21 cellular contexts compared by ENCODE assay signal in the genomic region with DNA sequence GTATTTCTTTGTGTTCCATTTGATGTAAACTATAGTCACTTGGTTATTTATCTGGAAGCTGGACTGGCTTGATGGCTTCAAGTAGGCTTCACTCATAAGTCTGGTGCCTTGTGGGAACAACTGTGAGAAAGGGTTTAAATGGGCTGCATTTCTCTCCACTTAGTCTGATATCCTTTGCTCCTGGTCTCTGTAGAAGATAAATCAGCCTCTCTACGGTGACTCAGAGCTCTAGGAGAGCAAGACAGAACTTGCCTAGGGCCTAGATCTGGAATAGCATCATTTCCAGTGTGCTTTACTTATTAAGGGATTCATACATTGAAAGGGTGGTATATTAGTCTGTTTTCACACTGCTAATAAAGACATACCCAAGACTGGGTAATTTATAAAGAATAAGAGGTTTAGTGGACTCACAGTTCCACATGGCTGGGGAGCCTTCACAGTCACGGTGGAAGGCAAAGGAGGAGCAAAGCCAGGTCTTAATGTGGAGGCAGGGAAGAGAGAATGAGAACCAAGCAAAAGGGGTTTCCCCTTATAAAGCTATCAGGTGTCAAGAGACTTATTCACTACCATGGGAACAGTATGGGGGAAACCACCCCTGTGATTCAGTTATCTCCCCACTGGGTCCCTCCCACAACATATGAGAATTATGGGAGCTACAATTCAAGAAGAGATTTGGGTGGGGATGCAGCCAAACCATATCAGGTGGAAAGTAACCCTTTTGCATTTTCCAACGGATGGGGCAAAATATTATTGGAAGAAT.
DNase-seq lines count a peak whose midpoint lies in the region; ATAC-seq and TF ChIP-seq lines count a peak whose summit lies in the region.
"Had no signal": no experiment of that assay in that cellular context is flagged by ENCODE, and none has a peak within 500 bp of the region (broad histone marks: within the 10 kb centered on the region; RNA-seq: fewer than 3 reads in every experiment).

No MANE protein-coding gene starts in this region.

- H3K4me1 ChIP-seq in adipocyte (ENCODE audit: control insufficient read depth, insufficient read depth, low read length) (no peaks in the 10 kb centered on the region), H9 (ENCODE audit: insufficient read depth, low read length) (no peaks in the 10 kb centered on the region)
- H3K4me1 ChIP-seq: left ventricle myocardium inferior, stomach, upper lobe of left lung had no signal

- H3K79me1 ChIP-seq in H9 (ENCODE audit: insufficient read depth, low read depth, low read length, poor library complexity, severe bottlenecking), result no peaks in the 10 kb centered on the region

- no peaks in the 10 kb centered on the region for H3K9me3 Mint-ChIP-seq in H9

- no peaks in the 10 kb centered on the region for H3K36me3 ChIP-seq in adipocyte (ENCODE audit: control insufficient read depth, insufficient read depth, low read length, severe bottlenecking)
- H3K36me3 ChIP-seq: HAP-1, left ventricle myocardium inferior, stomach, upper lobe of left lung had no signal

- no peak overlapping the region for H3K4ac ChIP-seq in H9 (ENCODE audit: low read depth, low read length)

- WGBS in H9 (ENCODE audit: extremely low coverage, insufficient read length, low lambda C conversion rate), result no CpG with 5 or more reads among the region's 3 CpGs

- DNase-seq in HS-5 (ENCODE audit: low read depth), result peak; percentile 11
- peak; percentile 8 for DNase-seq in adipocyte (ENCODE audit: low read depth)
- DNase-seq in fibroblast of mammary gland (ENCODE audit: low read depth), result peak; percentile 26
- peak; percentile 8 for DNase-seq in skeletal muscle cell (ENCODE audit: low read depth)
- DNase-seq in H9, result no peak
- DNase-seq in GM13976 (ENCODE audit: low spot score), result no peak
- DNase-seq in activated CD8-positive, alpha-beta memory T cell treated with anti-CD3 and anti-CD28 coated beads, Interleukin-2, amount 50 U/mL, for 4 hours, result no peak
- DNase-seq: activated CD4-positive, alpha-beta T cell treated with anti-CD3 and anti-CD28 coated beads for 36 hours; activated naive CD8-positive, alpha-beta T cell treated with anti-CD3 and anti-CD28 coated beads, Interleukin-2, amount 10 ng/mL, durations not matched to agents 7 days and 5 days; CD8-positive, alpha-beta memory T cell; central memory CD4-positive, alpha-beta T cell; left ventricle myocardium inferior; NCI-H1436 treated with DMSO at 0.1 percent for 48 hours; NCI-H774; SHP77; stimulated activated CD4-positive, alpha-beta T cell treated with anti-CD3 and anti-CD28 coated beads, Interleukin-4, amount 100 ng/mL, for 4 hours; stomach; upper lobe of left lung had no signal

- H3K27ac ChIP-seq in H9 (ENCODE audit: insufficient read length, low read depth, low read length), result no peak overlapping the region
- H3K27ac ChIP-seq: left ventricle myocardium inferior, stomach, upper lobe of left lung had no signal

- H2BK5ac ChIP-seq in H9 (ENCODE audit: insufficient read length, low read length), result no peak overlapping the region

- H4K91ac ChIP-seq in H9 (ENCODE audit: insufficient read length, low read depth, low read length), result no peak overlapping the region

- H3K27ac Mint-ChIP-seq in H9, result no peak overlapping the region
- H3K27ac Mint-ChIP-seq: activated CD4-positive, alpha-beta T cell treated with anti-CD3 and anti-CD28 coated beads for 36 hours; activated naive CD8-positive, alpha-beta T cell treated with anti-CD3 and anti-CD28 coated beads, Interleukin-2, amount 10 ng/mL, durations not matched to agents 7 days and 5 days; activated T-helper 2 cell treated with anti-CD3 and anti-CD28 coated beads, Interferon-gamma antibody, Interleukin-2, Interleukin-4, amounts not matched to agents 10 μg/mL and 5 μg/mL and 100 μg/mL, durations not matched to agents 14 hours and 24 hours and 36 hours; CD8-positive, alpha-beta memory T cell had no signal

- H3K27me3 ChIP-seq in adipocyte (replicated peaks; ENCODE audit: control insufficient read depth, insufficient read depth, low read length) (no peaks in the 10 kb centered on the region), H9 (ENCODE audit: insufficient read depth, low read length) (no peaks in the 10 kb centered on the region)
- H3K27me3 ChIP-seq: stomach, upper lobe of left lung had no signal

- H2BK12ac ChIP-seq in H9 (ENCODE audit: insufficient read length, low read depth, low read length), result no peak overlapping the region

- no peak overlapping the region for H2BK20ac ChIP-seq in H9 (ENCODE audit: low read depth, low read length, poor library complexity, severe bottlenecking)

- H3K23ac ChIP-seq in H9 (ENCODE audit: insufficient read length, low read depth, low read length), result no peak overlapping the region

- no peak overlapping the region for H4K8ac ChIP-seq in H9 (replicated peaks; ENCODE audit: insufficient read length, low read depth, low read length)

- no peaks in the 10 kb centered on the region for H3K4me1 Mint-ChIP-seq in H9
- H3K4me1 Mint-ChIP-seq: activated CD4-positive, alpha-beta T cell treated with anti-CD3 and anti-CD28 coated beads for 36 hours; activated naive CD8-positive, alpha-beta T cell treated with anti-CD3 and anti-CD28 coated beads, Interleukin-2, amount 10 ng/mL, durations not matched to agents 7 days and 5 days; CD8-positive, alpha-beta memory T cell had no signal

- no peak overlapping the region for H3K14ac ChIP-seq in H9 (ENCODE audit: insufficient read depth, low read length)

- H2BK15ac ChIP-seq in H9 (ENCODE audit: low read depth, low read length), result no peak overlapping the region

- in situ Hi-C loops in GM13976 (cut with MboI; ENCODE audit: low sequenced_read_pairs, unreplicated experiment), result no loop called here

- H2AK5ac ChIP-seq in H9 (ENCODE audit: insufficient read length, low read length), result no peak overlapping the region

- H3K4me2 ChIP-seq in H9 (ENCODE audit: insufficient read depth, insufficient read length, low read length), result no peak overlapping the region

- H3K9ac ChIP-seq in adipocyte (ENCODE audit: low read length), result no peak overlapping the region
- H3K9ac ChIP-seq in H9 (ENCODE audit: extremely low read depth, insufficient read length, low read length), result no peak overlapping the region

- no peak overlapping the region for H3K18ac ChIP-seq in H9 (ENCODE audit: insufficient read length, low read depth, low read length)

- no peak for ATAC-seq in GM18517 (IDR thresholded peaks at IDR 0.05; ENCODE audit: unreplicated experiment)
- ATAC-seq: activated CD4-positive, alpha-beta T cell treated with anti-CD3 and anti-CD28 coated beads for 36 hours had no signal

- no peak overlapping the region for H3K4me3 Mint-ChIP-seq in H9
- H3K4me3 Mint-ChIP-seq: activated CD4-positive, alpha-beta T cell treated with anti-CD3 and anti-CD28 coated beads for 36 hours; activated naive CD8-positive, alpha-beta T cell treated with anti-CD3 and anti-CD28 coated beads, Interleukin-2, amount 10 ng/mL, durations not matched to agents 7 days and 5 days; CD8-positive, alpha-beta memory T cell had no signal

- no peak overlapping the region for H2AFZ ChIP-seq in H9 (ENCODE audit: low read length)

- H4K5ac ChIP-seq in H9 (ENCODE audit: insufficient read length, low read depth, low read length), result no peak overlapping the region

- TF ChIP-seq CTCF in fibroblast of mammary gland (conservative IDR thresholded peaks at IDR 0.05; ENCODE audit: control insufficient read depth, insufficient read depth, low read depth, low read length), result no peak
- no peak for TF ChIP-seq CTCF in H9 (conservative IDR thresholded peaks at IDR 0.05)
- TF ChIP-seq CTCF in GM13976 (IDR thresholded peaks at IDR 0.05; ENCODE audit: borderline replicate concordance, control extremely low read depth, extremely low read depth, insufficient read depth, missing control alignments), result no peak

- no peaks in the 10 kb centered on the region for H3K79me2 ChIP-seq in H9 (ENCODE audit: insufficient read depth, low read length)

- no peak overlapping the region for H3K56ac ChIP-seq in H9 (ENCODE audit: insufficient read length, low read depth, low read length)

- no peaks in the 10 kb centered on the region for H3K9me3 ChIP-seq in adipocyte (ENCODE audit: control insufficient read depth, low read length)
- H3K9me3 ChIP-seq in H9 (ENCODE audit: control insufficient read depth, low read depth, low read length), result no peaks in the 10 kb centered on the region
- H3K9me3 ChIP-seq: HAP-1, left ventricle myocardium inferior, stomach, upper lobe of left lung had no signal

- H4K20me1 ChIP-seq in H9 (ENCODE audit: control insufficient read depth, insufficient read depth, insufficient read length), result no peaks in the 10 kb centered on the region

- H2BK120ac ChIP-seq in H9 (ENCODE audit: low read depth, low read length, poor library complexity, severe bottlenecking), result no peak overlapping the region

- H3K4me3 ChIP-seq in adipocyte (ENCODE audit: low read length) (no peak overlapping the region), fibroblast of mammary gland (ENCODE audit: control insufficient read depth, low read depth, low read length) (no peak overlapping the region), skeletal muscle cell (ENCODE audit: low read depth, low read length) (no peak overlapping the region)
- H3K4me3 ChIP-seq: HAP-1, left ventricle myocardium inferior, stomach, upper lobe of left lung had no signal

- H3K27me3 Mint-ChIP-seq in H9 (ENCODE audit: low read depth), result no peaks in the 10 kb centered on the region
- H3K27me3 Mint-ChIP-seq: activated CD4-positive, alpha-beta T cell treated with anti-CD3 and anti-CD28 coated beads for 36 hours; activated naive CD8-positive, alpha-beta T cell treated with anti-CD3 and anti-CD28 coated beads, Interleukin-2, amount 10 ng/mL, durations not matched to agents 7 days and 5 days; CD8-positive, alpha-beta memory T cell had no signal

- no peak overlapping the region for H3T11ph ChIP-seq in H9 (ENCODE audit: low read length)

- no peaks in the 10 kb centered on the region for H3K23me2 ChIP-seq in H9 (ENCODE audit: insufficient read length, low read depth, low read length, poor library complexity, severe bottlenecking)

- no peaks in the 10 kb centered on the region for H3K36me3 Mint-ChIP-seq in H9 (ENCODE audit: insufficient read depth in 1 of 3, low read depth in 3 of 3)
- H3K36me3 Mint-ChIP-seq: activated naive CD8-positive, alpha-beta T cell treated with anti-CD3 and anti-CD28 coated beads, Interleukin-2, amount 10 ng/mL, durations not matched to agents 7 days and 5 days; CD8-positive, alpha-beta memory T cell had no signal

Comparison
In these comparisons a context has a peak if more than half of its experiments do, and no peak if none do; other contexts are left out.
1. DNase-seq: peak in HS-5 (single experiment), adipocyte (single experiment), fibroblast of mammary gland (single experiment) and skeletal muscle cell (single experiment); none in H9 (single experiment), GM13976 (single experiment) and activated CD8-positive, alpha-beta memory T cell treated with anti-CD3 and anti-CD28 coated beads, Interleukin-2, amount 50 U/mL, for 4 hours (single experiment).